In genomic region chr5:180494060-180494509, GRCh38 we compare ENCODE assay signal across 1 cellular context.
TF ChIP-seq lines count a peak whose summit lies in the region.

Gene CNOT6 (plus strand): TSS chr5:180494379. CDS start chr5:180529277, 34,898 bp downstream.

TF ChIP-seq in HepG2, 621 proteins besides CTCF, POLR2A, EP300 and RAD21 (continued from another document and continues in another):
- no peak for TF ChIP-seq ZBTB49 (CRISPR knock-in tag; IDR thresholded peaks at IDR 0.05; ENCODE audit: borderline replicate concordance)
- 0 out of 2 replicates have a peak, but pooled peaks have one; percentile 27 for TF ChIP-seq ZNF547 (CRISPR knock-in tag; IDR thresholded peaks at IDR 0.05)
- peak; percentile 95 for TF ChIP-seq HOXA3 (CRISPR knock-in tag; IDR thresholded peaks at IDR 0.05)
- no peak for TF ChIP-seq TEF (CRISPR knock-in tag; IDR thresholded peaks at IDR 0.05)
- TF ChIP-seq ZBTB33 (CRISPR knock-in tag; IDR thresholded peaks at IDR 0.05): peak; percentile 43; the same call in 1 of the 2 replicates
- peak; percentile 51; the same call in 1 of the 2 replicates for TF ChIP-seq ZNF749 (CRISPR knock-in tag; IDR thresholded peaks at IDR 0.05; ENCODE audit: borderline replicate concordance)
- TF ChIP-seq SOX5 (CRISPR knock-in tag; IDR thresholded peaks at IDR 0.05; ENCODE audit: borderline replicate concordance): peak; percentile 49; the same call in 1 of the 2 replicates
- TF ChIP-seq PITX1 (CRISPR knock-in tag; IDR thresholded peaks at IDR 0.05): no peak
- TF ChIP-seq ZNF34 (CRISPR knock-in tag; IDR thresholded peaks at IDR 0.05; ENCODE audit: borderline replicate concordance): no peak
- no peak; the same call in 1 of the 2 replicates for TF ChIP-seq ZNF33B (CRISPR knock-in tag; IDR thresholded peaks at IDR 0.05)
- no peak for TF ChIP-seq XBP1 (CRISPR knock-in tag; IDR thresholded peaks at IDR 0.05)
- TF ChIP-seq THAP11 (CRISPR knock-in tag; IDR thresholded peaks at IDR 0.05): peak; percentile 90
- peak; percentile 27; the same call in 1 of the 2 replicates for TF ChIP-seq IRX3 (CRISPR knock-in tag; IDR thresholded peaks at IDR 0.05; ENCODE audit: borderline replicate concordance, low read depth)
- TF ChIP-seq PHB2 (IDR thresholded peaks at IDR 0.05; ENCODE audit: partially characterized antibody): no peak
- peak; percentile 90; the same call in 1 of the 2 replicates for TF ChIP-seq ZNF597 (CRISPR knock-in tag; IDR thresholded peaks at IDR 0.05)
- no peak for TF ChIP-seq HNF4G (IDR thresholded peaks at IDR 0.05; ENCODE audit: borderline replicate concordance, low read depth, low read length)
- no peak for TF ChIP-seq HNF4G (CRISPR knock-in tag; IDR thresholded peaks at IDR 0.05; ENCODE audit: borderline replicate concordance, low read depth)
- TF ChIP-seq HDAC2 (CRISPR knock-in tag; IDR thresholded peaks at IDR 0.05): peak; percentile 28
- TF ChIP-seq ZNF446 (CRISPR knock-in tag; IDR thresholded peaks at IDR 0.05): no peak; the same call in 1 of the 2 replicates
- peak; percentile 87; the same call in 1 of the 2 replicates for TF ChIP-seq ZNF460 (CRISPR knock-in tag; IDR thresholded peaks at IDR 0.05; ENCODE audit: borderline replicate concordance)
- TF ChIP-seq MEIS2 (CRISPR knock-in tag; IDR thresholded peaks at IDR 0.05): no peak
- no peak for TF ChIP-seq ZNF549 (CRISPR knock-in tag; IDR thresholded peaks at IDR 0.05)
- no peak for TF ChIP-seq CAMTA2 (CRISPR knock-in tag; IDR thresholded peaks at IDR 0.05; ENCODE audit: borderline replicate concordance)
- no peak for TF ChIP-seq ZNF276 (CRISPR knock-in tag; IDR thresholded peaks at IDR 0.05; ENCODE audit: low read depth)
- no peak for TF ChIP-seq ESRRA (CRISPR knock-in tag; IDR thresholded peaks at IDR 0.05; ENCODE audit: low read depth)
- no peak for TF ChIP-seq ZSCAN25 (CRISPR knock-in tag; IDR thresholded peaks at IDR 0.05)
- no peak for TF ChIP-seq NPAS2 (CRISPR knock-in tag; IDR thresholded peaks at IDR 0.05; ENCODE audit: borderline replicate concordance)
- no peak for TF ChIP-seq SRSF1 (optimal IDR thresholded peaks at IDR 0.05; ENCODE audit: low read depth, low read length)
- TF ChIP-seq ZNF660 (CRISPR knock-in tag; IDR thresholded peaks at IDR 0.05; ENCODE audit: borderline replicate concordance, low read depth): no peak
- no peak for TF ChIP-seq RORA (CRISPR knock-in tag; IDR thresholded peaks at IDR 0.05)
- no peak for TF ChIP-seq TCF12 (IDR thresholded peaks at IDR 0.05)
- TF ChIP-seq TCF12 (CRISPR knock-in tag; IDR thresholded peaks at IDR 0.05): no peak
- TF ChIP-seq ZNF234 (CRISPR knock-in tag; conservative IDR thresholded peaks at IDR 0.05): no peak
- no peak for TF ChIP-seq ZNF343 (CRISPR knock-in tag; IDR thresholded peaks at IDR 0.05)
- no peak for TF ChIP-seq DMTF1 (CRISPR knock-in tag; IDR thresholded peaks at IDR 0.05)
- TF ChIP-seq ZNF784 (CRISPR knock-in tag; IDR thresholded peaks at IDR 0.05; ENCODE audit: borderline replicate concordance): no peak
- TF ChIP-seq ZNF766 (CRISPR knock-in tag; IDR thresholded peaks at IDR 0.05; ENCODE audit: borderline replicate concordance): no peak
- TF ChIP-seq ZNF10 (CRISPR knock-in tag; IDR thresholded peaks at IDR 0.05; ENCODE audit: borderline replicate concordance, low read depth): no peak
- peak; percentile 76 for TF ChIP-seq SALL1 (CRISPR knock-in tag; IDR thresholded peaks at IDR 0.05)
- no peak for TF ChIP-seq ZSCAN20 (CRISPR knock-in tag; IDR thresholded peaks at IDR 0.05; ENCODE audit: borderline replicate concordance)
- no peak for TF ChIP-seq ZNF33A (CRISPR knock-in tag; IDR thresholded peaks at IDR 0.05; ENCODE audit: borderline replicate concordance)
- TF ChIP-seq ZNF350 (CRISPR knock-in tag; IDR thresholded peaks at IDR 0.05; ENCODE audit: borderline replicate concordance, low read depth): 0 out of 2 replicates have a peak, but pooled peaks have one; percentile 35
- no peak; the same call in none of the 2 replicates for TF ChIP-seq KMT2A (CRISPR knock-in tag; IDR thresholded peaks at IDR 0.05)
- no peak for TF ChIP-seq ZNF12 (CRISPR knock-in tag; IDR thresholded peaks at IDR 0.05)
- no peak for TF ChIP-seq ZNF576 (CRISPR knock-in tag; IDR thresholded peaks at IDR 0.05)
- no peak for TF ChIP-seq JARID2 (CRISPR knock-in tag; IDR thresholded peaks at IDR 0.05; ENCODE audit: insufficient replicate concordance)
- no peak for TF ChIP-seq CBX2 (IDR thresholded peaks at IDR 0.05; ENCODE audit: low read depth, low read length)
- TF ChIP-seq CBX2 (CRISPR knock-in tag; IDR thresholded peaks at IDR 0.05; ENCODE audit: low read depth): no peak
- no peak for TF ChIP-seq ONECUT2 (CRISPR knock-in tag; IDR thresholded peaks at IDR 0.05)
- no peak for TF ChIP-seq SRY (CRISPR knock-in tag; IDR thresholded peaks at IDR 0.05)
- peak; percentile 61; the same call in 1 of the 2 replicates for TF ChIP-seq ZNF788 (CRISPR knock-in tag; IDR thresholded peaks at IDR 0.05; ENCODE audit: borderline replicate concordance)
- TF ChIP-seq PHF20 (CRISPR knock-in tag; IDR thresholded peaks at IDR 0.05): peak; percentile 51; the same call in 1 of the 2 replicates
- no peak for TF ChIP-seq ZNF558 (CRISPR knock-in tag; IDR thresholded peaks at IDR 0.05; ENCODE audit: borderline replicate concordance)
- no peak for TF ChIP-seq HOMEZ (CRISPR knock-in tag; IDR thresholded peaks at IDR 0.05; ENCODE audit: low read depth)
- TF ChIP-seq ZNF329 (CRISPR knock-in tag; IDR thresholded peaks at IDR 0.05; ENCODE audit: low read depth): no peak
- TF ChIP-seq NR2C2 (CRISPR knock-in tag; IDR thresholded peaks at IDR 0.05; ENCODE audit: borderline replicate concordance): peak; percentile 39; the same call in 1 of the 2 replicates
- no peak for TF ChIP-seq ATAD3A (CRISPR knock-in tag; IDR thresholded peaks at IDR 0.05)
- no peak for TF ChIP-seq ZBTB1 (CRISPR knock-in tag; IDR thresholded peaks at IDR 0.05; ENCODE audit: borderline replicate concordance)
- no peak for TF ChIP-seq THRA (CRISPR knock-in tag; IDR thresholded peaks at IDR 0.05; ENCODE audit: borderline replicate concordance)
- no peak for TF ChIP-seq DMAP1 (CRISPR knock-in tag; IDR thresholded peaks at IDR 0.05)
